Comparison of ENCODE assay signal across 10 cellular contexts in the genomic region with DNA sequence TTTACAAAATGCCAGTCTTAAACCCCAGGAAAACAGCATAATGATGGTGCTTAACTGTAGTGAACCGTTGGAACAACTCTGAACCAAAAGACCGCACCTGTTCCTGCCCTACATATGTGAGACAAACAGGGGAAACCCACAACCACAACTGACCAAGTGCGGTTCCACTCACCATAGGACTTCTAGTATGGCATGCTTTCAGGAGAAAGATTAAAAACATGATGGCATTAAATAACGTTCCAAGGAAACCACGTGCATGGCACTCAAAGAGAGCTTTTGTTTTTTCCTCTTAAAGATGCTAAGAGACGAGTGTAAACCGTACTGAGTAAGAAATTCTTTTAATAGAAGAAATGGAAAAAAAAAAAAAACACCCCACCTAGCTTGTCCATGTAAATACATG.
DNase-seq lines count a peak whose midpoint lies in the region; ATAC-seq and TF ChIP-seq lines count a peak whose summit lies in the region.
"Had no signal": no experiment of that assay in that cellular context is flagged by ENCODE, and none has a peak within 500 bp of the region (broad histone marks: within the 10 kb centered on the region; RNA-seq: fewer than 3 reads in every experiment).

No MANE protein-coding gene starts in this region.

- H3K9me3 Mint-ChIP-seq in CD4-positive, alpha-beta memory T cell: peaks cover 0 to 2% (median 0%) of the 10 kb centered on the region in 8 donors
- H3K9me3 Mint-ChIP-seq in activated T-helper 17 cell treated with anti-CD3 and anti-CD28 coated beads, Interleukin-2, amount 50 U/mL, for 72 hours: no peaks in the 10 kb centered on the region

- no peaks in the 10 kb centered on the region for H3K27me3 ChIP-seq in CD4-positive, alpha-beta memory T cell (ENCODE audit: insufficient read depth, low read length)

- no peak overlapping the region for H3K4me3 ChIP-seq in CD4-positive, alpha-beta memory T cell (ENCODE audit: low read length in 2 of 2)
- no peak overlapping the region for H3K4me3 ChIP-seq in foreskin fibroblast (ENCODE audit: low read depth in 1 of 2, low read length in 2 of 2)

- POLR2A ChIA-PET in CD4-positive, alpha-beta memory T cell (lab: Charles Lee; ENCODE audit: partially characterized antibody): no interaction called here
- POLR2A ChIA-PET in RWPE1 (lab: Yijun Ruan, JAX; ENCODE audit: low non-redundant PET): no interaction called here

- H3K4me3 Mint-ChIP-seq in CD4-positive, alpha-beta memory T cell: no peak overlapping the region
- H3K4me3 Mint-ChIP-seq in activated T-helper 17 cell treated with anti-CD3 and anti-CD28 coated beads, Interleukin-2, amount 50 U/mL, for 72 hours: no peak overlapping the region

- H3K4me1 Mint-ChIP-seq in CD4-positive, alpha-beta memory T cell: peaks cover 4 to 11% (median 6%) of the 10 kb centered on the region in 4 donors
- peaks cover 5% of the 10 kb centered on the region for H3K4me1 Mint-ChIP-seq in activated T-helper 17 cell treated with anti-CD3 and anti-CD28 coated beads, Interleukin-2, amount 50 U/mL, for 72 hours

- H3K36me3 Mint-ChIP-seq in CD4-positive, alpha-beta memory T cell: peaks cover 6 to 23% of the 10 kb centered on the region in 2 donors
- peaks cover 5% of the 10 kb centered on the region for H3K36me3 Mint-ChIP-seq in activated T-helper 17 cell treated with anti-CD3 and anti-CD28 coated beads, Interleukin-2, amount 50 U/mL, for 72 hours (ENCODE audit: low read depth)

- peak; percentile 81 for ATAC-seq in GM19372 (IDR thresholded peaks at IDR 0.05; ENCODE audit: low read depth, unreplicated experiment)
- peak; percentile 69 for ATAC-seq in HG03139 (IDR thresholded peaks at IDR 0.05; ENCODE audit: unreplicated experiment)
- ATAC-seq in activated T-helper 17 cell treated with anti-CD3 and anti-CD28 coated beads, Interleukin-2, amount 50 U/mL, for 72 hours (replicated peaks): peak; percentile 78
- ATAC-seq in esophagus mucosa: no peak

- no peaks in the 10 kb centered on the region for H3K9me3 ChIP-seq in CD4-positive, alpha-beta memory T cell (ENCODE audit: control insufficient read depth in 1 of 2, low read length in 2 of 2)

- intact Hi-C loops in CD4-positive, alpha-beta memory T cell (cut with micrococcal nuclease): no loop called here

- H3K4me1 ChIP-seq in CD4-positive, alpha-beta memory T cell (ENCODE audit: insufficient read depth, low read length): peaks cover 23% of the 10 kb centered on the region

- TF ChIP-seq CTCF in foreskin fibroblast (IDR thresholded peaks at IDR 0.05; ENCODE audit: low read depth, low read length) (no peak), RWPE1 (conservative IDR thresholded peaks at IDR 0.05; ENCODE audit: low read depth) (no peak)

- no peak overlapping the region for H3K27ac ChIP-seq in CD4-positive, alpha-beta memory T cell (ENCODE audit: low read depth, low read length)
- H3K27ac ChIP-seq in RWPE1: no peak overlapping the region

- no peaks in the 10 kb centered on the region for H3K27me3 Mint-ChIP-seq in CD4-positive, alpha-beta memory T cell
- H3K27me3 Mint-ChIP-seq in activated T-helper 17 cell treated with anti-CD3 and anti-CD28 coated beads, Interleukin-2, amount 50 U/mL, for 72 hours: no peaks in the 10 kb centered on the region

- peak overlapping the region in 3 of 7 donors; percentile 6 to 42 (median 25) for H3K27ac Mint-ChIP-seq in CD4-positive, alpha-beta memory T cell
- no peak overlapping the region for H3K27ac Mint-ChIP-seq in activated T-helper 17 cell treated with anti-CD3 and anti-CD28 coated beads, Interleukin-2, amount 50 U/mL, for 72 hours

- CTCF ChIA-PET in CD4-positive, alpha-beta memory T cell (lab: Charles Lee; ENCODE audit: partially characterized antibody): interaction anchor here (1.8 kb wide), 1 partner anchor 47 kb away, joined by 4 read pairs; no protein-coding TSS in a partner anchor
- CTCF ChIA-PET in RWPE1 (lab: Yijun Ruan, JAX): interaction anchor here (0.6 to 0.7 kb wide), 3 partner anchors 43 to 128 kb away, joined by 3 to 5 read pairs (median 4); no protein-coding TSS in a partner anchor

- peak; percentile 37 to 57 (median 53) for DNase-seq in CD4-positive, alpha-beta memory T cell
- DNase-seq in foreskin fibroblast (no peak), RWPE1 (ENCODE audit: low spot score) (no peak), NCI-H1105 (lab: John Stamatoyannopoulos, UW) (no peak)
- DNase-seq: EL, NCI-H146 had no signal

- no peaks in the 10 kb centered on the region for H3K36me3 ChIP-seq in CD4-positive, alpha-beta memory T cell (ENCODE audit: insufficient read depth, low read length)

Comparison
In these comparisons a context has a peak if more than half of its experiments do, and no peak if none do; other contexts are left out.
1. DNase-seq: peak in CD4-positive, alpha-beta memory T cell (5 of 5); none in foreskin fibroblast (0 of 2), RWPE1 (single experiment) and NCI-H1105 (single experiment).